1 cellular context compared by ENCODE assay signal in the genomic region with DNA sequence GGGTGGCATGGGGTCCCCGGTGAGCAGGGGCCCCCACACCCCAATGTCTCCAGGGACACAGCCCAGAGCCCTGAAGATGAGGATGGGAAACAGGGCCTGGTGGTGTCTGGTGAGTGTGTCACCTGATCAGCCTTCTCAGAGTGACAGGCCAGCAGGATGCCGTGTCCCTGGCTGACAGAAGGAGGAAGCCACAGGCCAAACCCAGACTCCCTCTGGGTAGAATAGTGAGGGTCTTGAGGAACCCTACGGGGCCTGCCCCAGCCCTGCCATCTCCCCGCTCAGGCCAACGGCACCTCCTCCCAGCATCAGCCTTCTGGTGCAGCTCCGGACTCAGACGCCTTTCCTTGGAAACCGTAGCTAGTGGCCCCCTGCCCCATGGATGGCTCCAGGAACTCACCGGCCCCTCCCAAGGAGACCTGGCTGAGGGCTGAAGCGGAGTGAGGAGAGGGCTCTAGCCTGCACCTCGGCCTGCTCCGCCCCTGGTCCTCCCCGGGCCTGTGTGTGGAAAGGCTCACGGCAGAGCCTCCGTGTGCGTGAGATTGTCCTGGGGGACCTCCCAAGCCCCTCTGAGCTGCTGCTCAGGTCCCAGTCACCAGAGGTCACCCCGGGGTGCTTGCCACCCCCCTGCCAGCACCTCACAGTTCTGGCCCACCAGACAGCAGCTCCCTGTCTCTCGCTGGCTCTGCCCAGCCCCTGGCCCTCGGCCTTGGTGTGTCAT.
TF ChIP-seq lines count a peak whose summit lies in the region.

No MANE protein-coding gene starts in this region.

TF ChIP-seq in SK-N-SH, 30 proteins besides CTCF, POLR2A, EP300 and RAD21 (continued from another document):
- TF ChIP-seq, protein P1, sequence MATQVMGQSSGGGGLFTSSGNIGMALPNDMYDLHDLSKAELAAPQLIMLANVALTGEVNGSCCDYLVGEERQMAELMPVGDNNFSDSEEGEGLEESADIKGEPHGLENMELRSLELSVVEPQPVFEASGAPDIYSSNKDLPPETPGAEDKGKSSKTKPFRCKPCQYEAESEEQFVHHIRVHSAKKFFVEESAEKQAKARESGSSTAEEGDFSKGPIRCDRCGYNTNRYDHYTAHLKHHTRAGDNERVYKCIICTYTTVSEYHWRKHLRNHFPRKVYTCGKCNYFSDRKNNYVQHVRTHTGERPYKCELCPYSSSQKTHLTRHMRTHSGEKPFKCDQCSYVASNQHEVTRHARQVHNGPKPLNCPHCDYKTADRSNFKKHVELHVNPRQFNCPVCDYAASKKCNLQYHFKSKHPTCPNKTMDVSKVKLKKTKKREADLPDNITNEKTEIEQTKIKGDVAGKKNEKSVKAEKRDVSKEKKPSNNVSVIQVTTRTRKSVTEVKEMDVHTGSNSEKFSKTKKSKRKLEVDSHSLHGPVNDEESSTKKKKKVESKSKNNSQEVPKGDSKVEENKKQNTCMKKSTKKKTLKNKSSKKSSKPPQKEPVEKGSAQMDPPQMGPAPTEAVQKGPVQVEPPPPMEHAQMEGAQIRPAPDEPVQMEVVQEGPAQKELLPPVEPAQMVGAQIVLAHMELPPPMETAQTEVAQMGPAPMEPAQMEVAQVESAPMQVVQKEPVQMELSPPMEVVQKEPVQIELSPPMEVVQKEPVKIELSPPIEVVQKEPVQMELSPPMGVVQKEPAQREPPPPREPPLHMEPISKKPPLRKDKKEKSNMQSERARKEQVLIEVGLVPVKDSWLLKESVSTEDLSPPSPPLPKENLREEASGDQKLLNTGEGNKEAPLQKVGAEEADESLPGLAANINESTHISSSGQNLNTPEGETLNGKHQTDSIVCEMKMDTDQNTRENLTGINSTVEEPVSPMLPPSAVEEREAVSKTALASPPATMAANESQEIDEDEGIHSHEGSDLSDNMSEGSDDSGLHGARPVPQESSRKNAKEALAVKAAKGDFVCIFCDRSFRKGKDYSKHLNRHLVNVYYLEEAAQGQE (IDR thresholded peaks at IDR 0.05; ENCODE audit: low read depth, low read length) = no peak
